In genomic region chr4:109435635-109436034, GRCh38 we compare ENCODE assay signal across 10 cellular contexts. TPM values are rescaled to one million over a fixed set of nuclear protein-coding genes. Genes with fewer than 3 reads are reported as not detected.
DNase-seq lines count a peak whose midpoint lies in the region; ATAC-seq and TF ChIP-seq lines count a peak whose summit lies in the region.
"Had no signal": no experiment of that assay in that cellular context is flagged by ENCODE, and none has a peak within 500 bp of the region (broad histone marks: within the 10 kb centered on the region; RNA-seq: fewer than 3 reads in every experiment).

No MANE protein-coding gene starts in this region.

- no peak overlapping the region for H3K9ac ChIP-seq in stomach smooth muscle (ENCODE audit: low read length in 2 of 2)
- H3K9ac ChIP-seq in colonic mucosa (ENCODE audit: low read depth in 2 of 2, low read length in 2 of 2) = no peak overlapping the region

- H3K27ac ChIP-seq in stomach smooth muscle (ENCODE audit: low read length) = no peak overlapping the region
- H3K27ac ChIP-seq in colonic mucosa = no peak overlapping the region

- CTCF ChIA-PET in activated naive CD4-positive, alpha-beta T cell treated with anti-CD3 and anti-CD28 coated beads for 36 hours (lab: Charles Lee) = no interaction called here
- CTCF ChIA-PET in activated CD8-positive, alpha-beta T cell treated with anti-CD3 and anti-CD28 coated beads, Interleukin-2, amount 10 ng/mL, durations not matched to agents 7 days and 5 days (lab: Charles Lee) = no interaction called here

- H3K4me3 ChIP-seq in stomach smooth muscle (ENCODE audit: low read length in 2 of 2) = peak overlapping the region; percentile 5 to 87
- no peak overlapping the region for H3K4me3 ChIP-seq in colonic mucosa

- no peaks in the 10 kb centered on the region for H3K9me3 Mint-ChIP-seq in activated naive CD4-positive, alpha-beta T cell treated with anti-CD3 and anti-CD28 coated beads for 36 hours
- no peaks in the 10 kb centered on the region for H3K9me3 Mint-ChIP-seq in activated naive CD4-positive, alpha-beta T cell treated with anti-CD3 and anti-CD28 coated beads, Interleukin-2, amount 50 U/mL, for 72 hours
- no peaks in the 10 kb centered on the region for H3K9me3 Mint-ChIP-seq in activated CD8-positive, alpha-beta T cell treated with anti-CD3 and anti-CD28 coated beads, Interleukin-2, amount 10 ng/mL, durations not matched to agents 7 days and 5 days (ENCODE audit: insufficient read depth)
- H3K9me3 Mint-ChIP-seq in immature natural killer cell = no peaks in the 10 kb centered on the region

- ATAC-seq in activated naive CD4-positive, alpha-beta T cell treated with anti-CD3 and anti-CD28 coated beads, Interleukin-2, amount 50 U/mL, for 72 hours = no peak
- ATAC-seq in activated CD8-positive, alpha-beta T cell treated with anti-CD3 and anti-CD28 coated beads, Interleukin-2, amount 10 ng/mL, durations not matched to agents 7 days and 5 days = no peak
- no peak for ATAC-seq in HG02763 (IDR thresholded peaks at IDR 0.05; ENCODE audit: unreplicated experiment)

- peak overlapping the region; percentile 39 for H3K27ac Mint-ChIP-seq in activated naive CD4-positive, alpha-beta T cell treated with anti-CD3 and anti-CD28 coated beads for 36 hours
- H3K27ac Mint-ChIP-seq in activated naive CD4-positive, alpha-beta T cell treated with anti-CD3 and anti-CD28 coated beads, Interleukin-2, amount 50 U/mL, for 72 hours = peak overlapping the region in 1 of 2 donors; percentile 31
- no peak overlapping the region for H3K27ac Mint-ChIP-seq in activated CD8-positive, alpha-beta T cell treated with anti-CD3 and anti-CD28 coated beads, Interleukin-2, amount 10 ng/mL, durations not matched to agents 7 days and 5 days
- H3K27ac Mint-ChIP-seq in immature natural killer cell = peak overlapping the region; percentile 80 to 94 (median 92)

- POLR2A ChIA-PET in activated CD8-positive, alpha-beta T cell treated with anti-CD3 and anti-CD28 coated beads, Interleukin-2, amount 10 ng/mL, durations not matched to agents 7 days and 5 days (lab: Charles Lee) = no interaction called here

- no peaks in the 10 kb centered on the region for H3K9me3 ChIP-seq in stomach smooth muscle (ENCODE audit: control insufficient read depth in 2 of 2, low read length in 2 of 2)
- no peaks in the 10 kb centered on the region for H3K9me3 ChIP-seq in colonic mucosa

- DNase-seq in activated naive CD4-positive, alpha-beta T cell treated with anti-CD3 and anti-CD28 coated beads for 36 hours = no peak
- DNase-seq in activated naive CD4-positive, alpha-beta T cell treated with anti-CD3 and anti-CD28 coated beads, Interleukin-2, amount 50 U/mL, for 72 hours (ENCODE audit: low spot score in 2 of 2) = no peak
- no peak for DNase-seq in activated CD8-positive, alpha-beta T cell treated with anti-CD3 and anti-CD28 coated beads, Interleukin-2, amount 10 ng/mL, durations not matched to agents 7 days and 5 days
- DNase-seq in immature natural killer cell (no peak), colonic mucosa (no peak), DMS 273 treated with DMSO at 0.1 percent for 48 hours (lab: John Stamatoyannopoulos, UW) (no peak)
- DNase-seq: activated naive CD4-positive, alpha-beta T cell treated with Interleukin-2 at 50 U/mL for 16 hours; stimulated activated CD4-positive, alpha-beta T cell treated with anti-CD3 and anti-CD28 coated beads, Interleukin-2, amount 100 ng/mL, for 24 hours had no signal

- H3K27me3 ChIP-seq in stomach smooth muscle (ENCODE audit: control insufficient read depth in 1 of 2, insufficient read depth in 2 of 2, low read length in 2 of 2) (no peaks in the 10 kb centered on the region), colonic mucosa (no peaks in the 10 kb centered on the region)

- no peaks in the 10 kb centered on the region for H3K27me3 Mint-ChIP-seq in activated naive CD4-positive, alpha-beta T cell treated with anti-CD3 and anti-CD28 coated beads for 36 hours (ENCODE audit: low read depth)
- no peaks in the 10 kb centered on the region for H3K27me3 Mint-ChIP-seq in activated CD8-positive, alpha-beta T cell treated with anti-CD3 and anti-CD28 coated beads, Interleukin-2, amount 10 ng/mL, durations not matched to agents 7 days and 5 days (ENCODE audit: low read depth)
- peaks cover 0 to 3% (median 2%) of the 10 kb centered on the region in 3 donors for H3K27me3 Mint-ChIP-seq in immature natural killer cell (ENCODE audit: low read depth in 3 of 3)

- H3K4me1 ChIP-seq in stomach smooth muscle (ENCODE audit: control insufficient read depth, insufficient read depth, low read length) (peaks cover 20% of the 10 kb centered on the region), colonic mucosa (no peaks in the 10 kb centered on the region)

- intact Hi-C loops in activated naive CD4-positive, alpha-beta T cell treated with anti-CD3 and anti-CD28 coated beads for 36 hours (cut with micrococcal nuclease) = loop anchor here (2.0 to 10.0 kb wide), 2 partner anchors 37 to 1291 kb away; no protein-coding TSS in a partner anchor
- intact Hi-C loops in colonic mucosa (cut with DNase I) = loop anchor here (10.0 kb wide), 1 partner anchor 119 kb away; no protein-coding TSS in a partner anchor

- TF ChIP-seq CTCF in colonic mucosa (IDR thresholded peaks at IDR 0.05) = no peak

- peaks cover 3% of the 10 kb centered on the region for H3K36me3 Mint-ChIP-seq in activated naive CD4-positive, alpha-beta T cell treated with anti-CD3 and anti-CD28 coated beads for 36 hours (ENCODE audit: low read depth)
- peaks cover 0 to 5% of the 10 kb centered on the region in 2 donors for H3K36me3 Mint-ChIP-seq in activated naive CD4-positive, alpha-beta T cell treated with anti-CD3 and anti-CD28 coated beads, Interleukin-2, amount 50 U/mL, for 72 hours
- H3K36me3 Mint-ChIP-seq in activated CD8-positive, alpha-beta T cell treated with anti-CD3 and anti-CD28 coated beads, Interleukin-2, amount 10 ng/mL, durations not matched to agents 7 days and 5 days (ENCODE audit: low read depth) = peaks cover 8% of the 10 kb centered on the region
- peaks cover 0 to 4% (median 0%) of the 10 kb centered on the region in 3 donors for H3K36me3 Mint-ChIP-seq in immature natural killer cell

- peak overlapping the region; percentile 76 for H3K4me3 Mint-ChIP-seq in activated naive CD4-positive, alpha-beta T cell treated with anti-CD3 and anti-CD28 coated beads for 36 hours
- peak overlapping the region; percentile 89 for H3K4me3 Mint-ChIP-seq in activated CD8-positive, alpha-beta T cell treated with anti-CD3 and anti-CD28 coated beads, Interleukin-2, amount 10 ng/mL, durations not matched to agents 7 days and 5 days
- H3K4me3 Mint-ChIP-seq in immature natural killer cell = peak overlapping the region; percentile 0 to 89 (median 81)

- H3K36me3 ChIP-seq in stomach smooth muscle (ENCODE audit: control insufficient read depth in 2 of 2, insufficient read depth in 2 of 2, low read length in 2 of 2) = no peaks in the 10 kb centered on the region
- H3K36me3 ChIP-seq in colonic mucosa = no peaks in the 10 kb centered on the region

- peaks cover 59% of the 10 kb centered on the region for H3K4me1 Mint-ChIP-seq in activated naive CD4-positive, alpha-beta T cell treated with anti-CD3 and anti-CD28 coated beads for 36 hours (ENCODE audit: low read depth)
- peaks cover 57% of the 10 kb centered on the region for H3K4me1 Mint-ChIP-seq in activated CD8-positive, alpha-beta T cell treated with anti-CD3 and anti-CD28 coated beads, Interleukin-2, amount 10 ng/mL, durations not matched to agents 7 days and 5 days (ENCODE audit: low read depth)
- peaks cover 64 to 76% of the 10 kb centered on the region in 2 donors for H3K4me1 Mint-ChIP-seq in immature natural killer cell

RNA-seq across cellular contexts. Expression of gene SEC24B, which starts 2.0 kb away (rescaled TPM):
- total RNA-seq in activated naive CD4-positive, alpha-beta T cell treated with anti-CD3 and anti-CD28 coated beads for 36 hours = 10 to 100 TPM; 20.6 to 21.1 TPM
- total RNA-seq in activated naive CD4-positive, alpha-beta T cell treated with anti-CD3 and anti-CD28 coated beads, Interleukin-2, amount 50 U/mL, for 72 hours = 10 to 100 TPM; 23.5 to 29.4 TPM
- total RNA-seq in activated CD8-positive, alpha-beta T cell treated with anti-CD3 and anti-CD28 coated beads, Interleukin-2, amount 10 ng/mL, durations not matched to agents 7 days and 5 days = 10 to 100 TPM; 22.8 to 22.9 TPM
- 10 to 100 TPM in 2 of 3 donors, 1 to 10 TPM in 1; 5.3 to 17.8 (median 12.1) TPM for polyA plus RNA-seq in immature natural killer cell
- total RNA-seq in colonic mucosa = 10 to 100 TPM; 26.5 to 39.5 TPM
